In the genomic region with DNA sequence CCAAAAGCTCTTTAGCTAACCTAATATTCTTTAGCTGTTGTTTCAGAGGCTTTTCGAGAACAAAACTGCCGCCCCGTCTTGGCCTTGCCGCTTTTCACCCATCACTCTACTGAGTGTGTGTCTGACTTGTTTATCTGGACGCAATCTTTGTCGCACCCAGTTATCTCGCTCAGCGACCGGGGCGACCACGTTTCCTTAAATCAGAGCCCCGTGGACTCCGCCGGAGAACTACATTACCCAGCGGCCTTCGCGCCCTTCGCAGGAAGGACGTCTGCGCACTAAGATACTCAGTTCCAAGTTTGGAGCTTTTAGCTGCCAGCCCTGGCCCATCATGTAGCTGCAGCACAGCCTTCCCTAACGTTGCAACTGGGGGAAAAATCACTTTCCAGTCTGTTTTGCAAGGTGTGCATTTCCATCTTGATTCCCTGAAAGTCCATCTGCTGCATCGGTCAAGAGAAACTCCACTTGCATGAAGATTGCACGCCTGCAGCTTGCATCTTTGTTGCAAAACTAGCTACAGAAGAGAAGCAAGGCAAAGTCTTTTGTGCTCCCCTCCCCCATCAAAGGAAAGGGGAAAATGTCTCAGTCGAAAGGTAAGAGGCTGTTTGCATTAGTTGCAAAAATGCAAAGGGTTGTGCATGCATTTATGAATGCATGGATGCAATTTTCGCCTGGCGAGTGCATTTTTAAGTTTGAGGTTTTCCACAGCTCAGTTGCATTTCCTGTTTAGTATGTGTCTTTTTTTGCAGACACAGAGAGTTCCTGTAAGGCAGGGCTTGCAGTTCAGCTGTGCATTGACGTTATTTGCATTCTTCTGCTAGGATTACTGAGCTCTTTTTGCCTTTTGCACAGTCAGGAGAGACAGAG, we compare ENCODE assay signal across 1 cellular context.
A peak's percentile ranks its signal among the peaks of the same experiment; 100 is the strongest.
TF ChIP-seq lines count a peak whose summit lies in the region.

A gene (plus strand): TSS at position 290 of the 867 bp plus-strand sequence. CDS start 288 bp downstream, at position 578.

TF ChIP-seq in HepG2, 621 proteins besides CTCF, POLR2A, EP300 and RAD21 (continued from another document and continues in another):
- TF ChIP-seq, protein P1, sequence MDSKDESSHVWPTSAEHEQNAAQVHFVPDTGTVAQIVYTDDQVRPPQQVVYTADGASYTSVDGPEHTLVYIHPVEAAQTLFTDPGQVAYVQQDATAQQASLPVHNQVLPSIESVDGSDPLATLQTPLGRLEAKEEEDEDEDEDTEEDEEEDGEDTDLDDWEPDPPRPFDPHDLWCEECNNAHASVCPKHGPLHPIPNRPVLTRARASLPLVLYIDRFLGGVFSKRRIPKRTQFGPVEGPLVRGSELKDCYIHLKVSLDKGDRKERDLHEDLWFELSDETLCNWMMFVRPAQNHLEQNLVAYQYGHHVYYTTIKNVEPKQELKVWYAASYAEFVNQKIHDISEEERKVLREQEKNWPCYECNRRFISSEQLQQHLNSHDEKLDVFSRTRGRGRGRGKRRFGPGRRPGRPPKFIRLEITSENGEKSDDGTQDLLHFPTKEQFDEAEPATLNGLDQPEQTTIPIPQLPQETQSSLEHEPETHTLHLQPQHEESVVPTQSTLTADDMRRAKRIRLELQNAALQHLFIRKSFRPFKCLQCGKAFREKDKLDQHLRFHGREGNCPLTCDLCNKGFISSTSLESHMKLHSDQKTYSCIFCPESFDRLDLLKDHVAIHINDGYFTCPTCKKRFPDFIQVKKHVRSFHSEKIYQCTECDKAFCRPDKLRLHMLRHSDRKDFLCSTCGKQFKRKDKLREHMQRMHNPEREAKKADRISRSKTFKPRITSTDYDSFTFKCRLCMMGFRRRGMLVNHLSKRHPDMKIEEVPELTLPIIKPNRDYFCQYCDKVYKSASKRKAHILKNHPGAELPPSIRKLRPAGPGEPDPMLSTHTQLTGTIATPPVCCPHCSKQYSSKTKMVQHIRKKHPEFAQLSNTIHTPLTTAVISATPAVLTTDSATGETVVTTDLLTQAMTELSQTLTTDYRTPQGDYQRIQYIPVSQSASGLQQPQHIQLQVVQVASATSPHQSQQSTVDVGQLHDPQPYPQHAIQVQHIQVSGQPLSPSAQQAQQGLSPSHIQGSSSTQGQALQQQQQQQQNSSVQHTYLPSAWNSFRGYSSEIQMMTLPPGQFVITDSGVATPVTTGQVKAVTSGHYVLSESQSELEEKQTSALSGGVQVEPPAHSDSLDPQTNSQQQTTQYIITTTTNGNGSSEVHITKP (CRISPR knock-in tag; IDR thresholded peaks at IDR 0.05; ENCODE audit: low read depth), result no peak
- TF ChIP-seq, protein P2, sequence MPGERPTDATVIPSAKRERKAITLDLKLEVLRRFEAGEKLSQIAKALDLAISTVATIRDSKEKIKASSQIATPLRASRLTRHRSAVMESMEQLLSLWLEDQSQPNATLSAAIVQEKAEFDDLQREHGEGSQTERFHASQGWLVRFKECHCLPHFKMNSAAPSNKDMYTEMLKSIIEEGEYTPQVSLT (CRISPR knock-in tag; IDR thresholded peaks at IDR 0.05; ENCODE audit: borderline replicate concordance, low read depth), result no peak
- TF ChIP-seq FOXM1 (CRISPR knock-in tag; IDR thresholded peaks at IDR 0.05) (no peak), MXI1 (IDR thresholded peaks at IDR 0.05; ENCODE audit: borderline replicate concordance, low read depth, low read length) (peak; percentile 38; the same call in 1 of the 3 replicates), ZNF282 (IDR thresholded peaks at IDR 0.05; ENCODE audit: partially characterized antibody) (no peak), NR2F6 (IDR thresholded peaks at IDR 0.05) (no peak), NR2F6 (CRISPR knock-in tag; IDR thresholded peaks at IDR 0.05) (no peak), SOX5 (CRISPR knock-in tag; IDR thresholded peaks at IDR 0.05; ENCODE audit: borderline replicate concordance) (no peak; the same call in 1 of the 2 replicates), SKI (IDR thresholded peaks at IDR 0.05; ENCODE audit: partially characterized antibody) (no peak), TRIM24 (CRISPR knock-in tag; IDR thresholded peaks at IDR 0.05) (no peak), PAX8 (CRISPR knock-in tag; IDR thresholded peaks at IDR 0.05; ENCODE audit: borderline replicate concordance) (no peak), NFE2 (CRISPR knock-in tag; IDR thresholded peaks at IDR 0.05) (no peak), NCOA2 (CRISPR knock-in tag; IDR thresholded peaks at IDR 0.05) (peak; percentile 23; the same call in 1 of the 2 replicates), ZNF510 (CRISPR knock-in tag; IDR thresholded peaks at IDR 0.05; ENCODE audit: low read depth) (peak; percentile 78; the same call in 1 of the 2 replicates), HDAC1 (CRISPR knock-in tag; IDR thresholded peaks at IDR 0.05) (peak; percentile 81), ZNF343 (CRISPR knock-in tag; IDR thresholded peaks at IDR 0.05) (0 out of 2 replicates have a peak, but pooled peaks have one; percentile 62), KLF15 (CRISPR knock-in tag; IDR thresholded peaks at IDR 0.05; ENCODE audit: borderline replicate concordance) (no peak), PAF1 (CRISPR knock-in tag; IDR thresholded peaks at IDR 0.05) (no peak), KDM6A (CRISPR knock-in tag; IDR thresholded peaks at IDR 0.05; ENCODE audit: low read depth) (no peak), ZNF292 (CRISPR knock-in tag; IDR thresholded peaks at IDR 0.05; ENCODE audit: borderline replicate concordance, low read depth) (peak; percentile 84; the same call in 1 of the 2 replicates), GATAD2A (CRISPR knock-in tag; IDR thresholded peaks at IDR 0.05) (no peak), MAFG (CRISPR knock-in tag; IDR thresholded peaks at IDR 0.05) (no peak), RBFOX2 (IDR thresholded peaks at IDR 0.05; ENCODE audit: low read depth, low read length) (no peak), ZNF569 (CRISPR knock-in tag; IDR thresholded peaks at IDR 0.05; ENCODE audit: borderline replicate concordance) (peak; percentile 81; the same call in 1 of the 2 replicates), SIN3A (IDR thresholded peaks at IDR 0.05; ENCODE audit: borderline replicate concordance, low read depth, low read length) (peak; percentile 55; the same call in 1 of the 2 replicates), STAT5B (CRISPR knock-in tag; IDR thresholded peaks at IDR 0.05) (no peak), RCOR2 (CRISPR knock-in tag; IDR thresholded peaks at IDR 0.05) (no peak), NRL (CRISPR knock-in tag; IDR thresholded peaks at IDR 0.05; ENCODE audit: borderline replicate concordance) (no peak; the same call in 1 of the 2 replicates), FOXC1 (CRISPR knock-in tag; IDR thresholded peaks at IDR 0.05; ENCODE audit: borderline replicate concordance) (peak; percentile 78; the same call in 1 of the 2 replicates), POLR2AphosphoS2 (IDR thresholded peaks at IDR 0.05; ENCODE audit: low read depth, low read length) (no peak), ZSCAN20 (CRISPR knock-in tag; IDR thresholded peaks at IDR 0.05; ENCODE audit: borderline replicate concordance) (no peak), HNRNPLL (IDR thresholded peaks at IDR 0.05; ENCODE audit: low read depth, low read length, poor library complexity, severe bottlenecking) (peak; percentile 28), ETV6 (CRISPR knock-in tag; conservative IDR thresholded peaks at IDR 0.05) (no peak), NFATC3 (CRISPR knock-in tag; IDR thresholded peaks at IDR 0.05) (no peak), MAFF (IDR thresholded peaks at IDR 0.05; ENCODE audit: low read depth, low read length) (peak; percentile 65), PCBP2 (optimal IDR thresholded peaks at IDR 0.05; ENCODE audit: low read depth, low read length, poor library complexity, severe bottlenecking) (no peak), ZNF143 (CRISPR knock-in tag; IDR thresholded peaks at IDR 0.05) (peak; percentile 98), TBX3 (IDR thresholded peaks at IDR 0.05; ENCODE audit: borderline replicate concordance) (no peak), ZNF570 (CRISPR knock-in tag; IDR thresholded peaks at IDR 0.05; ENCODE audit: borderline replicate concordance) (no peak), TMF1 (CRISPR knock-in tag; IDR thresholded peaks at IDR 0.05; ENCODE audit: low read depth) (no peak), SATB2 (CRISPR knock-in tag; IDR thresholded peaks at IDR 0.05) (no peak), ZNF652 (CRISPR knock-in tag; IDR thresholded peaks at IDR 0.05; ENCODE audit: borderline replicate concordance, low read depth) (no peak), NCOA1 (CRISPR knock-in tag; IDR thresholded peaks at IDR 0.05) (no peak), ZNF256 (CRISPR knock-in tag; conservative IDR thresholded peaks at IDR 0.05) (no peak), SNAI1 (CRISPR knock-in tag; IDR thresholded peaks at IDR 0.05; ENCODE audit: borderline replicate concordance) (peak; percentile 86)
- TF ChIP-seq, protein P3, sequence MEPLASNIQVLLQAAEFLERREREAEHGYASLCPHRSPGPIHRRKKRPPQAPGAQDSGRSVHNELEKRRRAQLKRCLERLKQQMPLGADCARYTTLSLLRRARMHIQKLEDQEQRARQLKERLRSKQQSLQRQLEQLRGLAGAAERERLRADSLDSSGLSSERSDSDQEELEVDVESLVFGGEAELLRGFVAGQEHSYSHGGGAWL (CRISPR knock-in tag; IDR thresholded peaks at IDR 0.05), result no peak
- TF ChIP-seq, protein P4, sequence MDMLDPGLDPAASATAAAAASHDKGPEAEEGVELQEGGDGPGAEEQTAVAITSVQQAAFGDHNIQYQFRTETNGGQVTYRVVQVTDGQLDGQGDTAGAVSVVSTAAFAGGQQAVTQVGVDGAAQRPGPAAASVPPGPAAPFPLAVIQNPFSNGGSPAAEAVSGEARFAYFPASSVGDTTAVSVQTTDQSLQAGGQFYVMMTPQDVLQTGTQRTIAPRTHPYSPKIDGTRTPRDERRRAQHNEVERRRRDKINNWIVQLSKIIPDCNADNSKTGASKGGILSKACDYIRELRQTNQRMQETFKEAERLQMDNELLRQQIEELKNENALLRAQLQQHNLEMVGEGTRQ (IDR thresholded peaks at IDR 0.05; ENCODE audit: low read depth, low read length), result no peak
- TF ChIP-seq, protein P4 (CRISPR knock-in tag; IDR thresholded peaks at IDR 0.05; ENCODE audit: borderline replicate concordance), result no peak
- TF ChIP-seq, protein P5, sequence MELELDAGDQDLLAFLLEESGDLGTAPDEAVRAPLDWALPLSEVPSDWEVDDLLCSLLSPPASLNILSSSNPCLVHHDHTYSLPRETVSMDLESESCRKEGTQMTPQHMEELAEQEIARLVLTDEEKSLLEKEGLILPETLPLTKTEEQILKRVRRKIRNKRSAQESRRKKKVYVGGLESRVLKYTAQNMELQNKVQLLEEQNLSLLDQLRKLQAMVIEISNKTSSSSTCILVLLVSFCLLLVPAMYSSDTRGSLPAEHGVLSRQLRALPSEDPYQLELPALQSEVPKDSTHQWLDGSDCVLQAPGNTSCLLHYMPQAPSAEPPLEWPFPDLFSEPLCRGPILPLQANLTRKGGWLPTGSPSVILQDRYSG (CRISPR knock-in tag; IDR thresholded peaks at IDR 0.05), result no peak
- TF ChIP-seq, protein P6, sequence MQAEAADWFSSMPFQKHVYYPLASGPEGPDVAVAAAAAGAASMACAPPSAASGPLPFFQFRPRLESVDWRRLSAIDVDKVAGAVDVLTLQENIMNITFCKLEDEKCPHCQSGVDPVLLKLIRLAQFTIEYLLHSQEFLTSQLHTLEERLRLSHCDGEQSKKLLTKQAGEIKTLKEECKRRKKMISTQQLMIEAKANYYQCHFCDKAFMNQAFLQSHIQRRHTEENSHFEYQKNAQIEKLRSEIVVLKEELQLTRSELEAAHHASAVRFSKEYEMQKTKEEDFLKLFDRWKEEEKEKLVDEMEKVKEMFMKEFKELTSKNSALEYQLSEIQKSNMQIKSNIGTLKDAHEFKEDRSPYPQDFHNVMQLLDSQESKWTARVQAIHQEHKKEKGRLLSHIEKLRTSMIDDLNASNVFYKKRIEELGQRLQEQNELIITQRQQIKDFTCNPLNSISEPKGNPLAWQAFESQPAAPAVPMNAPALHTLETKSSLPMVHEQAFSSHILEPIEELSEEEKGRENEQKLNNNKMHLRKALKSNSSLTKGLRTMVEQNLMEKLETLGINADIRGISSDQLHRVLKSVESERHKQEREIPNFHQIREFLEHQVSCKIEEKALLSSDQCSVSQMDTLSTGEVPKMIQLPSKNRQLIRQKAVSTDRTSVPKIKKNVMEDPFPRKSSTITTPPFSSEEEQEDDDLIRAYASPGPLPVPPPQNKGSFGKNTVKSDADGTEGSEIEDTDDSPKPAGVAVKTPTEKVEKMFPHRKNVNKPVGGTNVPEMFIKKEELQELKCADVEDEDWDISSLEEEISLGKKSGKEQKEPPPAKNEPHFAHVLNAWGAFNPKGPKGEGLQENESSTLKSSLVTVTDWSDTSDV (CRISPR knock-in tag; IDR thresholded peaks at IDR 0.05), result no peak
- TF ChIP-seq, protein P7, sequence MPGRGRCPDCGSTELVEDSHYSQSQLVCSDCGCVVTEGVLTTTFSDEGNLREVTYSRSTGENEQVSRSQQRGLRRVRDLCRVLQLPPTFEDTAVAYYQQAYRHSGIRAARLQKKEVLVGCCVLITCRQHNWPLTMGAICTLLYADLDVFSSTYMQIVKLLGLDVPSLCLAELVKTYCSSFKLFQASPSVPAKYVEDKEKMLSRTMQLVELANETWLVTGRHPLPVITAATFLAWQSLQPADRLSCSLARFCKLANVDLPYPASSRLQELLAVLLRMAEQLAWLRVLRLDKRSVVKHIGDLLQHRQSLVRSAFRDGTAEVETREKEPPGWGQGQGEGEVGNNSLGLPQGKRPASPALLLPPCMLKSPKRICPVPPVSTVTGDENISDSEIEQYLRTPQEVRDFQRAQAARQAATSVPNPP (CRISPR knock-in tag; IDR thresholded peaks at IDR 0.05), result no peak
- TF ChIP-seq, protein P8, sequence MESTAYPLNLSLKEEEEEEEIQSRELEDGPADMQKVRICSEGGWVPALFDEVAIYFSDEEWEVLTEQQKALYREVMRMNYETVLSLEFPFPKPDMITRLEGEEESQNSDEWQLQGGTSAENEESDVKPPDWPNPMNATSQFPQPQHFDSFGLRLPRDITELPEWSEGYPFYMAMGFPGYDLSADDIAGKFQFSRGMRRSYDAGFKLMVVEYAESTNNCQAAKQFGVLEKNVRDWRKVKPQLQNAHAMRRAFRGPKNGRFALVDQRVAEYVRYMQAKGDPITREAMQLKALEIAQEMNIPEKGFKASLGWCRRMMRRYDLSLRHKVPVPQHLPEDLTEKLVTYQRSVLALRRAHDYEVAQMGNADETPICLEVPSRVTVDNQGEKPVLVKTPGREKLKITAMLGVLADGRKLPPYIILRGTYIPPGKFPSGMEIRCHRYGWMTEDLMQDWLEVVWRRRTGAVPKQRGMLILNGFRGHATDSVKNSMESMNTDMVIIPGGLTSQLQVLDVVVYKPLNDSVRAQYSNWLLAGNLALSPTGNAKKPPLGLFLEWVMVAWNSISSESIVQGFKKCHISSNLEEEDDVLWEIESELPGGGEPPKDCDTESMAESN (CRISPR knock-in tag; conservative IDR thresholded peaks at IDR 0.05), result peak; percentile 64; the same call in 1 of the 2 replicates
- TF ChIP-seq, protein P9, sequence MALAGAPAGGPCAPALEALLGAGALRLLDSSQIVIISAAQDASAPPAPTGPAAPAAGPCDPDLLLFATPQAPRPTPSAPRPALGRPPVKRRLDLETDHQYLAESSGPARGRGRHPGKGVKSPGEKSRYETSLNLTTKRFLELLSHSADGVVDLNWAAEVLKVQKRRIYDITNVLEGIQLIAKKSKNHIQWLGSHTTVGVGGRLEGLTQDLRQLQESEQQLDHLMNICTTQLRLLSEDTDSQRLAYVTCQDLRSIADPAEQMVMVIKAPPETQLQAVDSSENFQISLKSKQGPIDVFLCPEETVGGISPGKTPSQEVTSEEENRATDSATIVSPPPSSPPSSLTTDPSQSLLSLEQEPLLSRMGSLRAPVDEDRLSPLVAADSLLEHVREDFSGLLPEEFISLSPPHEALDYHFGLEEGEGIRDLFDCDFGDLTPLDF (CRISPR knock-in tag; IDR thresholded peaks at IDR 0.05), result no peak
